ENCODE assay signal across 18 cellular contexts in genomic region chr1:93353286-93353685, GRCh38. TPM values are rescaled to one million over a fixed set of nuclear protein-coding genes. Genes with fewer than 3 reads are reported as not detected.
DNase-seq lines count a peak whose midpoint lies in the region; ATAC-seq and TF ChIP-seq lines count a peak whose summit lies in the region.
"Had no signal": no experiment of that assay in that cellular context is flagged by ENCODE, and none has a peak within 500 bp of the region (broad histone marks: within the 10 kb centered on the region; RNA-seq: fewer than 3 reads in every experiment).

No MANE protein-coding gene starts in this region.

- no peak for ATAC-seq in activated CD8-positive, alpha-beta memory T cell treated with anti-CD3 and anti-CD28 coated beads, Interleukin-2, amount 10 ng/mL, durations not matched to agents 7 days and 5 days
- ATAC-seq: pancreas had no signal

- peaks cover 63% of the 10 kb centered on the region for H3K4me1 Mint-ChIP-seq in activated CD8-positive, alpha-beta memory T cell treated with anti-CD3 and anti-CD28 coated beads, Interleukin-2, amount 10 ng/mL, durations not matched to agents 7 days and 5 days

- H3K36me3 Mint-ChIP-seq in activated CD8-positive, alpha-beta memory T cell treated with anti-CD3 and anti-CD28 coated beads, Interleukin-2, amount 10 ng/mL, durations not matched to agents 7 days and 5 days, result peaks cover 59% of the 10 kb centered on the region

- peak overlapping the region; percentile 62 for H3K9ac ChIP-seq in SK-N-MC (ENCODE audit: insufficient read length)

- peak overlapping the region; percentile 52 for H3K27ac Mint-ChIP-seq in activated CD8-positive, alpha-beta memory T cell treated with anti-CD3 and anti-CD28 coated beads, Interleukin-2, amount 10 ng/mL, durations not matched to agents 7 days and 5 days

- no peaks in the 10 kb centered on the region for H3K27me3 Mint-ChIP-seq in activated CD8-positive, alpha-beta memory T cell treated with anti-CD3 and anti-CD28 coated beads, Interleukin-2, amount 10 ng/mL, durations not matched to agents 7 days and 5 days

- H3K9me3 ChIP-seq in SK-N-MC (ENCODE audit: low read depth, low read length), result no peaks in the 10 kb centered on the region
- H3K9me3 ChIP-seq in spleen, result no peaks in the 10 kb centered on the region
- H3K9me3 ChIP-seq in MG63, result no peaks in the 10 kb centered on the region
- H3K9me3 ChIP-seq: esophagus squamous epithelium, pancreas, transverse colon had no signal

- no peak overlapping the region for H3K4me3 Mint-ChIP-seq in activated CD8-positive, alpha-beta memory T cell treated with anti-CD3 and anti-CD28 coated beads, Interleukin-2, amount 10 ng/mL, durations not matched to agents 7 days and 5 days

- CTCF ChIA-PET in activated CD8-positive, alpha-beta memory T cell treated with anti-CD3 and anti-CD28 coated beads, Interleukin-2, amount 10 ng/mL, durations not matched to agents 7 days and 5 days (lab: Charles Lee), result no interaction called here

- H3K27ac ChIP-seq in SK-N-MC, result peak overlapping the region; percentile 97
- peak overlapping the region in 7 of 8 donors; percentile 1 to 39 (median 28) for H3K27ac ChIP-seq in spleen
- H3K27ac ChIP-seq: pancreas, transverse colon had no signal

- H3K4me3 ChIP-seq in SK-N-MC (peak overlapping the region; percentile 71), spleen (no peak overlapping the region), MG63 (no peak overlapping the region)
- H3K4me3 ChIP-seq: esophagus squamous epithelium, pancreas, transverse colon had no signal

- no peaks in the 10 kb centered on the region for H3K9me3 Mint-ChIP-seq in activated CD8-positive, alpha-beta memory T cell treated with anti-CD3 and anti-CD28 coated beads, Interleukin-2, amount 10 ng/mL, durations not matched to agents 7 days and 5 days (ENCODE audit: low read depth)
- H3K9me3 Mint-ChIP-seq: activated naive CD4-positive, alpha-beta T cell treated with anti-CD3 and anti-CD28 coated beads, Interleukin-2, amount 50 U/mL, for 72 hours had no signal

- H3K36me3 ChIP-seq in SK-N-MC (ENCODE audit: insufficient read depth, low read length) (peaks cover 57% of the 10 kb centered on the region), spleen (peaks cover 4 to 66% (median 37%) of the 10 kb centered on the region in 6 donors), MG63 (peaks cover 78% of the 10 kb centered on the region)

- intact Hi-C loops in spleen (cut with DNase I; ENCODE audit: low total_unique reads), result no loop called here

- WGBS in spleen, 5 donors, result 26 to 40% (median 31%) methylated on average over 1 of the region's 1 CpG

- no peak for DNase-seq in activated CD8-positive, alpha-beta memory T cell treated with anti-CD3 and anti-CD28 coated beads, Interleukin-2, amount 10 ng/mL, durations not matched to agents 7 days and 5 days
- DNase-seq in activated CD8-positive, alpha-beta memory T cell treated with anti-CD3 and anti-CD28 coated beads for 24 hours, result no peak
- DNase-seq in SK-N-MC (ENCODE audit: low read depth, low spot score), result peak; percentile 39
- peak; percentile 66 for DNase-seq in fibroblast of gingiva (ENCODE audit: low read depth)
- no peak for DNase-seq in spleen
- no peak for DNase-seq in GM20000 (ENCODE audit: low spot score)
- no peak for DNase-seq in NCI-H748 (lab: John Stamatoyannopoulos, UW; ENCODE audit: unreplicated experiment)
- DNase-seq in MG63, result no peak
- DNase-seq: activated CD4-positive, alpha-beta T cell treated with anti-CD3 and anti-CD28 coated beads, Interleukin-2, amount 50 U/mL, for 1 hour; cerebellar nuclear complex; DMS153; esophagus squamous epithelium; KG1; NCI-H526 treated with DMSO at 0.1 percent for 48 hours; pancreas; RPMI8226; transverse colon had no signal

- TF ChIP-seq CTCF in spleen (IDR thresholded peaks at IDR 0.05 in 8 of 11, conservative IDR thresholded peaks at IDR 0.05 in 3 of 11) (no peak), GM20000 (IDR thresholded peaks at IDR 0.05; ENCODE audit: extremely low read depth, missing control alignments) (no peak)

- no peak for TF ChIP-seq POLR2A in spleen (IDR thresholded peaks at IDR 0.05)

- H3K4me1 ChIP-seq in spleen, result peaks cover 35 to 100% (median 76%) of the 10 kb centered on the region in 6 donors

- H3K27me3 ChIP-seq in spleen (replicated peaks in 1 of 7) (no peaks in the 10 kb centered on the region), MG63 (no peaks in the 10 kb centered on the region)
- H3K27me3 ChIP-seq: esophagus squamous epithelium, pancreas, transverse colon had no signal

RNA-seq across cellular contexts. Expression of gene DR1, which starts 7.6 kb away (rescaled TPM):
- 100 to 1,000 TPM in 1 of 2 experiments, 10 to 100 TPM in 1; 87.5 to 106 TPM for total RNA-seq in activated CD8-positive, alpha-beta memory T cell treated with anti-CD3 and anti-CD28 coated beads, Interleukin-2, amount 10 ng/mL, durations not matched to agents 7 days and 5 days
- total RNA-seq in spleen, result 10 to 100 TPM; 42.6 to 62.5 (median 53.5) TPM
- polyA plus RNA-seq in spleen, result 10 to 100 TPM in 2 of 3 donors, 1 to 10 TPM in 1; 8.3 to 16.2 (median 13.5) TPM
- 50.0 and 79.3 TPM in 2 replicates for total RNA-seq in MG63 (2014; rRNA removed; shearing (Covaris generic); ENCODE audit: low replicate concordance)

Comparison
In these comparisons a context has a peak if more than half of its experiments do, and no peak if none do; other contexts are left out.
1. DNase-seq: peak in SK-N-MC (single experiment) and fibroblast of gingiva (single experiment); none in activated CD8-positive, alpha-beta memory T cell treated with anti-CD3 and anti-CD28 coated beads, Interleukin-2, amount 10 ng/mL, durations not matched to agents 7 days and 5 days (single experiment), activated CD8-positive, alpha-beta memory T cell treated with anti-CD3 and anti-CD28 coated beads for 24 hours (single experiment), spleen (single experiment), GM20000 (single experiment), NCI-H748 (single experiment) and MG63 (single experiment).